Comparison of ENCODE assay signal across 8 cellular contexts in the genomic region with DNA sequence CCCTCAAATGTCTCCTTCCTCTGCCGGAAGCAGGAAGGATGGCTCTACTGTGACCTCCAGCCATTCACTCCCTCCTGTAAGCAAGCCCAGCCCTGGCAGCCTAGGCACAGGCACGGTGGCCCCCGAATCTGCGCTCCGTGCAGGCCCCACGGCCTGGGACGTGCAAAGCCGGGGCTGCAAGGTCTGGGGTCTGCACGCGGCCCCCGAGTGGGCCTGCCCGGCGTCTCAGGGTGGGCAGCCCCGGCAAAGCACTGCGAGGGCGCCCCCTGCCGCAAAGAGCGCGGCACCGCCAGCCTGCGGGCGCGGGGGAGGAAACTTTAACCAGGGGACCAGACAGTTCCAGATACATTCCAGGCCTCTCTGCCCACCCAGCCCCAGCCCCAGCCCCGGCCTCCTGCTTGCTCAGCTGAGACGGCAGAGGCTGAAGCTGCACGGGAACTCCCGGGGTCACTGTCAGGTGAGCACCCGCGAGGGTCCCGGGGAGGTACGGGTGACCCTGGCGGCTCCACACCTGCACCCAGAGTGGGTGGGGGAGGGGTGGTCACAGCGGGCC.
A peak's percentile ranks its signal among the peaks of the same experiment; 100 is the strongest.
DNase-seq lines count a peak whose midpoint lies in the region; ATAC-seq and TF ChIP-seq lines count a peak whose summit lies in the region.

No MANE protein-coding gene starts in this region.

- peaks cover 2% of the 10 kb centered on the region for H3K4me1 ChIP-seq in fibroblast of lung (ENCODE audit: control insufficient read depth, extremely low read depth, insufficient read depth, low read length)
- peaks cover 24% of the 10 kb centered on the region for H3K4me1 ChIP-seq in neuron (ENCODE audit: insufficient read depth, low read length)

- TF ChIP-seq CTCF in AG04450 (IDR thresholded peaks at IDR 0.05; ENCODE audit: low read depth, low read length) (peak; percentile 69), RWPE1 (conservative IDR thresholded peaks at IDR 0.05; ENCODE audit: low read depth) (peak; percentile 91), fibroblast of lung (conservative IDR thresholded peaks at IDR 0.05 in 1 of 2, IDR thresholded peaks at IDR 0.05 in 1 of 2; ENCODE audit: low read depth in 1 of 2, low read length in 2 of 2) (peak; percentile 57 to 60)

- H3K4me2 ChIP-seq in fibroblast of lung (ENCODE audit: extremely low read depth, insufficient read depth, low read length), result peak overlapping the region; percentile 82

- peak overlapping the region; percentile 57 for H3K4me3 ChIP-seq in AG04450 (ENCODE audit: low read depth, low read length)
- H3K4me3 ChIP-seq in fibroblast of lung (replicated peaks in 1 of 4; ENCODE audit: control extremely low read depth in 1 of 4, insufficient read depth in 1 of 4, low read depth in 3 of 4, low read length in 4 of 4), result peak overlapping the region; percentile 23 to 57 (median 28)
- peak overlapping the region; percentile 51 for H3K4me3 ChIP-seq in neuron (ENCODE audit: low read length)

- H3K27ac ChIP-seq in AG04450 (ENCODE audit: low read depth, low read length) (no peak overlapping the region), RWPE1 (no peak overlapping the region), fibroblast of lung (ENCODE audit: insufficient read depth, low read length) (no peak overlapping the region)

- CTCF ChIA-PET in AG04450 (lab: Charles Lee) (interaction anchor here (0.6 to 2.1 kb wide), 12 partner anchors 12 to 298 kb away, joined by 3 to 11 read pairs (median 4); no protein-coding TSS in a partner anchor), RWPE1 (lab: Yijun Ruan, JAX) (interaction anchor here (0.5 to 1.5 kb wide), 4 partner anchors 9 to 307 kb away, joined by 3 to 4 read pairs (median 3); no protein-coding TSS in a partner anchor)

- no peaks in the 10 kb centered on the region for H4K20me1 ChIP-seq in fibroblast of lung (ENCODE audit: control insufficient read depth, extremely low read depth, insufficient read depth, low read length)

- DNase-seq in AG04450 (ENCODE audit: low read depth, low spot score) (no peak), GM19240 (ENCODE audit: insufficient read length, low spot score) (peak; percentile 61), RWPE1 (ENCODE audit: low spot score) (peak; percentile 55), fibroblast of lung (ENCODE audit: low read depth in 2 of 2) (peak in 1 of 2 donors; percentile 42)
- no peak for DNase-seq in activated CD4-positive, CD25-positive, alpha-beta regulatory T cell (lab: John Stamatoyannopoulos, UW)

- H3K9ac ChIP-seq in fibroblast of lung (ENCODE audit: insufficient read depth, low read length), result peak overlapping the region; percentile 42

- ATAC-seq in HG02623 (IDR thresholded peaks at IDR 0.05; ENCODE audit: unreplicated experiment) (no peak), GM18519 (IDR thresholded peaks at IDR 0.05; ENCODE audit: low FRiP score, unreplicated experiment) (no peak)

- H3K79me2 ChIP-seq in fibroblast of lung (ENCODE audit: control insufficient read depth, insufficient read depth, low read length), result no peaks in the 10 kb centered on the region

- H2AFZ ChIP-seq in fibroblast of lung (ENCODE audit: low read length) (no peak overlapping the region), neuron (ENCODE audit: low read depth, low read length) (no peak overlapping the region)

- H3K36me3 ChIP-seq in fibroblast of lung (ENCODE audit: control insufficient read depth, insufficient read depth, low read length), result peaks cover 11% of the 10 kb centered on the region
- H3K36me3 ChIP-seq in neuron (ENCODE audit: insufficient read depth, low read length), result peaks cover 32% of the 10 kb centered on the region

- H3K9me3 ChIP-seq in AG04450 (ENCODE audit: control insufficient read depth, insufficient read depth, low read length), result no peaks in the 10 kb centered on the region; the same call in 1 of the 2 replicates
- H3K9me3 ChIP-seq in fibroblast of lung (ENCODE audit: control insufficient read depth, insufficient read depth, low read depth, low read length), result no peaks in the 10 kb centered on the region
- H3K9me3 ChIP-seq in neuron (ENCODE audit: low read length), result no peaks in the 10 kb centered on the region

- H3K27me3 ChIP-seq in AG04450 (ENCODE audit: control insufficient read depth, insufficient read depth, low read length), result no peaks in the 10 kb centered on the region
- no peaks in the 10 kb centered on the region for H3K27me3 ChIP-seq in fibroblast of lung (ENCODE audit: control insufficient read depth, insufficient read depth, low read length)
- H3K27me3 ChIP-seq in neuron (ENCODE audit: insufficient read depth, low read length), result no peaks in the 10 kb centered on the region

- POLR2A ChIA-PET in AG04450 (lab: Yijun Ruan, JAX) (no interaction called here), RWPE1 (lab: Yijun Ruan, JAX; ENCODE audit: low non-redundant PET) (no interaction called here)

Comparison
In these comparisons a context has a peak if more than half of its experiments do, and no peak if none do; other contexts are left out.
1. DNase-seq: peak in GM19240 (single experiment) and RWPE1 (single experiment); none in AG04450 (single experiment) and activated CD4-positive, CD25-positive, alpha-beta regulatory T cell (0 of 4).
2. Peak in every context shown above with its lines, with median percentiles within 50 percentile points of each other: H3K4me3 ChIP-seq and CTCF ChIP-seq.